18 cellular contexts compared by ENCODE assay signal in genomic region chr3:121566773-121567172, GRCh38. TPM values are rescaled to one million over a fixed set of nuclear protein-coding genes. Genes with fewer than 3 reads are reported as not detected.
DNase-seq lines count a peak whose midpoint lies in the region; ATAC-seq lines count a peak whose summit lies in the region.
"Had no signal": no experiment of that assay in that cellular context is flagged by ENCODE, and none has a peak within 500 bp of the region (broad histone marks: within the 10 kb centered on the region; RNA-seq: fewer than 3 reads in every experiment).

No MANE protein-coding gene starts in this region.

- H3K36me3 ChIP-seq in SJCRH30 = no peaks in the 10 kb centered on the region
- H3K36me3 ChIP-seq: BE2C had no signal

- H3K4me3 Mint-ChIP-seq in activated naive CD8-positive, alpha-beta T cell treated with anti-CD3 and anti-CD28 coated beads, Interleukin-2, amount 50 U/mL, for 24 hours = no peak overlapping the region
- H3K4me3 Mint-ChIP-seq: CD4-positive, CD25-positive, alpha-beta regulatory T cell; CD8-positive, alpha-beta memory T cell; IgD-negative memory B cell had no signal

- no peak overlapping the region for H3K4me3 ChIP-seq in SJCRH30

- H3K27ac Mint-ChIP-seq in activated naive CD8-positive, alpha-beta T cell treated with anti-CD3 and anti-CD28 coated beads, Interleukin-2, amount 50 U/mL, for 24 hours = no peak overlapping the region
- H3K27ac Mint-ChIP-seq: CD4-positive, CD25-positive, alpha-beta regulatory T cell; IgD-negative memory B cell had no signal

- no peaks in the 10 kb centered on the region for H3K4me1 Mint-ChIP-seq in activated naive CD8-positive, alpha-beta T cell treated with anti-CD3 and anti-CD28 coated beads, Interleukin-2, amount 50 U/mL, for 24 hours
- H3K4me1 Mint-ChIP-seq: CD4-positive, CD25-positive, alpha-beta regulatory T cell; CD8-positive, alpha-beta memory T cell; IgD-negative memory B cell had no signal

- DNase-seq in Daoy (ENCODE audit: low read depth) (peak; percentile 20), NCI-H82 (lab: John Stamatoyannopoulos, UW) (peak; percentile 81), SJCRH30 (peak; percentile 90 to 91), DMS153 treated with DMSO at 0.1 percent for 48 hours (lab: John Stamatoyannopoulos, UW; ENCODE audit: unreplicated experiment) (no peak)
- DNase-seq in activated naive CD8-positive, alpha-beta T cell treated with anti-CD3 and anti-CD28 coated beads, Interleukin-2, amount 50 U/mL, for 24 hours = no peak
- no peak for DNase-seq in stimulated activated CD8-positive, alpha-beta memory T cell treated with anti-CD3 and anti-CD28 coated beads, Interleukin-4, amount 100 ng/mL, for 48 hours
- DNase-seq: ACHN; BE2C; C1 segment of cervical spinal cord; CD4-positive, CD25-positive, alpha-beta regulatory T cell; CD8-positive, alpha-beta memory T cell; COR-L47; DMS 273 treated with DMSO at 0.1 percent for 48 hours; GF-D8; GOT3; H7 had no signal

- H3K27me3 Mint-ChIP-seq in activated naive CD8-positive, alpha-beta T cell treated with anti-CD3 and anti-CD28 coated beads, Interleukin-2, amount 50 U/mL, for 24 hours = no peaks in the 10 kb centered on the region

- peaks cover 39% of the 10 kb centered on the region for H3K4me1 ChIP-seq in SJCRH30
- H3K4me1 ChIP-seq: BE2C had no signal

- no peaks in the 10 kb centered on the region for H3K36me3 Mint-ChIP-seq in activated naive CD8-positive, alpha-beta T cell treated with anti-CD3 and anti-CD28 coated beads, Interleukin-2, amount 50 U/mL, for 24 hours (ENCODE audit: low read depth)
- H3K36me3 Mint-ChIP-seq: CD4-positive, CD25-positive, alpha-beta regulatory T cell; CD8-positive, alpha-beta memory T cell; IgD-negative memory B cell had no signal

- H3K9me3 Mint-ChIP-seq in activated naive CD8-positive, alpha-beta T cell treated with anti-CD3 and anti-CD28 coated beads, Interleukin-2, amount 50 U/mL, for 24 hours = no peaks in the 10 kb centered on the region
- H3K9me3 Mint-ChIP-seq: CD4-positive, CD25-positive, alpha-beta regulatory T cell; CD8-positive, alpha-beta memory T cell; IgD-negative memory B cell had no signal

- H3K27ac ChIP-seq in SJCRH30 = peak overlapping the region; percentile 91

- no peak for ATAC-seq in activated naive CD8-positive, alpha-beta T cell treated with anti-CD3 and anti-CD28 coated beads, Interleukin-2, amount 50 U/mL, for 24 hours
- ATAC-seq: HepG2 had no signal

- H3K27me3 ChIP-seq in SJCRH30 = no peaks in the 10 kb centered on the region
- H3K27me3 ChIP-seq: BE2C had no signal

- H3K9me3 ChIP-seq in SJCRH30 (replicated peaks) = no peaks in the 10 kb centered on the region
- H3K9me3 ChIP-seq: BE2C had no signal

RNA-seq across cellular contexts. Expression of gene ARGFX, which starts 1.0 kb away (rescaled TPM):
- total RNA-seq in Daoy (2014; rRNA removed; shearing (Covaris generic)) = not detected in 2 replicates
- 1.1 and 1.2 TPM in 2 replicates for total RNA-seq in SJCRH30 (2014; rRNA removed; shearing (Covaris generic))
- total RNA-seq: CD4-positive, CD25-positive, alpha-beta regulatory T cell; CD8-positive, alpha-beta memory T cell; H7; HepG2 had no signal

RNA-seq across cellular contexts. Expression of gene POLQ, which starts 21.0 kb away (rescaled TPM):
- 9.5 and 13.2 TPM in 2 replicates for total RNA-seq in Daoy (2014; rRNA removed; shearing (Covaris generic))
- total RNA-seq in SJCRH30 (2014; rRNA removed; shearing (Covaris generic)) = 23.5 and 27.2 TPM in 2 replicates

RNA-seq across cellular contexts. Expression of gene FBXO40, which starts 26.4 kb away (rescaled TPM):
- not detected in 2 replicates for total RNA-seq in Daoy (2014; rRNA removed; shearing (Covaris generic))
- total RNA-seq in SJCRH30 (2014; rRNA removed; shearing (Covaris generic)) = 0.02 and 0.03 TPM in 2 replicates
- total RNA-seq: CD4-positive, CD25-positive, alpha-beta regulatory T cell; CD8-positive, alpha-beta memory T cell; HepG2 had no signal

Comparison
In these comparisons a context has a peak if more than half of its experiments do, and no peak if none do; other contexts are left out.
1. DNase-seq: peak in Daoy (single experiment), NCI-H82 (single experiment) and SJCRH30 (2 of 2); none in activated naive CD8-positive, alpha-beta T cell treated with anti-CD3 and anti-CD28 coated beads, Interleukin-2, amount 50 U/mL, for 24 hours (single experiment), stimulated activated CD8-positive, alpha-beta memory T cell treated with anti-CD3 and anti-CD28 coated beads, Interleukin-4, amount 100 ng/mL, for 48 hours (single experiment) and DMS153 treated with DMSO at 0.1 percent for 48 hours (single experiment).